In the genomic region with DNA sequence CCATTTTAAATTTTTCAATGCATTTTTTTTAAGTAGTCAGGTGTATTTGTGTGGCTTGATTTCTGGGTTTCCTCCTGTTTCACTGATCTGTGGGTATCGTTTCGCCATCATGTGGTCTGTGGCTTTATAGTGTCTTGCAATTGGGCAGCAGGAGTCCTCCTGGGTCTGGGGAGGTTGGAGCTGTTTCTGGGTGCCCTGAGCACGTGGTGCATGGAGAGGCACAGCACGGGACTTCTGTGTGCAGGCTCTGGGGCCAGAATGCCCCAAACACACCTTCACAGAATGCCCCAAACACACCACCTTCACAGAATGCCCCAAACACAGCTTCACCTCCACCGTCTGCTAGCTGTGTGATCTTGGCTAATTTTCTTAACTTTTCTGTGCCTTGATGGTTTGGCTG, we compare ENCODE assay signal across 23 cellular contexts.
DNase-seq lines count a peak whose midpoint lies in the region; ATAC-seq lines count a peak whose summit lies in the region.
"Had no signal": no experiment of that assay in that cellular context is flagged by ENCODE, and none has a peak within 500 bp of the region (broad histone marks: within the 10 kb centered on the region; RNA-seq: fewer than 3 reads in every experiment).

No MANE protein-coding gene starts in this region.

- H3K36me3 Mint-ChIP-seq in natural killer cell treated with Interleukin-12 subunit alpha and Interleukin-12 subunit beta and Interleukin-15 and Interleukin-18, amount 100 ng/mL, for 72 hours, result no peaks in the 10 kb centered on the region
- H3K36me3 Mint-ChIP-seq: CD8-positive, alpha-beta T cell; memory B cell had no signal

- ATAC-seq in natural killer cell treated with Interleukin-12 subunit alpha and Interleukin-12 subunit beta and Interleukin-15 and Interleukin-18, amount 100 ng/mL, for 72 hours, result no peak
- ATAC-seq in HG03432 (IDR thresholded peaks at IDR 0.05; ENCODE audit: unreplicated experiment), result no peak
- ATAC-seq: CD8-positive, alpha-beta T cell; HCT116 had no signal

- no peaks in the 10 kb centered on the region for H3K9me3 Mint-ChIP-seq in natural killer cell treated with Interleukin-12 subunit alpha and Interleukin-12 subunit beta and Interleukin-15 and Interleukin-18, amount 100 ng/mL, for 72 hours
- H3K9me3 Mint-ChIP-seq: T-helper 2 cell treated with Interferon-gamma antibody and Interleukin-4, amounts not matched to agents 5 μg/mL and 100 μg/mL, for 36 hours had no signal

- no peak overlapping the region for H3K27ac Mint-ChIP-seq in natural killer cell treated with Interleukin-12 subunit alpha and Interleukin-12 subunit beta and Interleukin-15 and Interleukin-18, amount 100 ng/mL, for 72 hours
- H3K27ac Mint-ChIP-seq: CD8-positive, alpha-beta T cell; memory B cell; T-helper 2 cell treated with Interferon-gamma antibody and Interleukin-4, amounts not matched to agents 5 μg/mL and 100 μg/mL, for 36 hours had no signal

- peak; percentile 8 to 35 for DNase-seq in AML-193 (lab: John Stamatoyannopoulos, UW)
- peak; percentile 69 for DNase-seq in GF-D8 (lab: John Stamatoyannopoulos, UW)
- DNase-seq in SKM-1 (lab: John Stamatoyannopoulos, UW; ENCODE audit: unreplicated experiment), result peak; percentile 1
- peak; percentile 44 for DNase-seq in natural killer cell treated with Interleukin-12 subunit alpha and Interleukin-12 subunit beta and Interleukin-15 and Interleukin-18, amount 100 ng/mL, for 72 hours (ENCODE audit: low spot score)
- no peak for DNase-seq in A172 (ENCODE audit: low spot score)
- DNase-seq in NCI-H1694 (lab: John Stamatoyannopoulos, UW), result no peak
- DNase-seq: activated CD4-positive, alpha-beta T cell treated with anti-CD3 and anti-CD28 coated beads, Interleukin-2, amount 50 U/mL, for 4 hours; activated gamma-delta T cell treated with Interleukin-2 at 50 U/mL for 16 hours; activated T-cell treated with anti-CD3 and anti-CD28 coated beads for 4 hours; CD8-positive, alpha-beta T cell; cortex of kidney; DMS153; KBM-7; NCI-H187 treated with DMSO at 0.1 percent for 48 hours; NCI-H226; NCI-H774; occipital lobe; stimulated activated CD4-positive, alpha-beta T cell treated with anti-CD3 and anti-CD28 coated beads, Interleukin-15, amount 100 ng/mL, for 24 hours; stimulated activated CD8-positive, alpha-beta memory T cell treated with anti-CD3 and anti-CD28 coated beads, Interleukin-4, amount 100 ng/mL, for 48 hours had no signal

- peaks cover 0 to 11% of the 10 kb centered on the region in 2 donors for H3K4me1 Mint-ChIP-seq in natural killer cell treated with Interleukin-12 subunit alpha and Interleukin-12 subunit beta and Interleukin-15 and Interleukin-18, amount 100 ng/mL, for 72 hours (ENCODE audit: low read depth in 2 of 2)
- H3K4me1 Mint-ChIP-seq: memory B cell had no signal

- no peak overlapping the region for H3K4me3 Mint-ChIP-seq in natural killer cell treated with Interleukin-12 subunit alpha and Interleukin-12 subunit beta and Interleukin-15 and Interleukin-18, amount 100 ng/mL, for 72 hours
- H3K4me3 Mint-ChIP-seq: CD8-positive, alpha-beta T cell; memory B cell; T-helper 2 cell treated with Interferon-gamma antibody and Interleukin-4, amounts not matched to agents 5 μg/mL and 100 μg/mL, for 36 hours had no signal

- peaks cover 3 to 8% of the 10 kb centered on the region in 2 donors for H3K27me3 Mint-ChIP-seq in natural killer cell treated with Interleukin-12 subunit alpha and Interleukin-12 subunit beta and Interleukin-15 and Interleukin-18, amount 100 ng/mL, for 72 hours

Comparison
In these comparisons a context has a peak if more than half of its experiments do, and no peak if none do; other contexts are left out.
1. DNase-seq: peak in AML-193 (2 of 2), GF-D8 (single experiment), SKM-1 (single experiment) and natural killer cell treated with Interleukin-12 subunit alpha and Interleukin-12 subunit beta and Interleukin-15 and Interleukin-18, amount 100 ng/mL, for 72 hours (single experiment); none in A172 (single experiment) and NCI-H1694 (single experiment).